ENCODE assay signal across 21 cellular contexts in the genomic region with DNA sequence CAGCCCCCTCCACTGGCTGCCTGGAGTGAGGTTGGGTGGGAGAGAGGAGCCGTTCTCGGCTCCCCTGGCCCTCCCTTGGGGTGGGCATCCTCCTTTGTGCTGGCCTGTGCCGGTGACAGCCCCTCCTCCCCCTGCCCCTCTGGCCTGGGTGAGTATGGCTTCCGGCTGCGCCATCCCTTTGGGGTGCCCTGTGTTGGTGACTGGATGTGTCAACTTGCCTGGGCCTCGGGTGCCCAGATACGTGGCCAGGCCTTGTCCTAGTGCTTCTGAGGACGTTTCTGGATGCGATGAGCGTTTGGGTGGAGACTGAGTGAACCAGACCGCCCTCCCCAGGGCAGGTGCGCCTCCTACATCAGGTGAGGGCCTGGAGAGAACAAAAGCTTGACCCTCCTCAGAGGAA. TPM values are rescaled to one million over a fixed set of nuclear protein-coding genes. Genes with fewer than 3 reads are reported as not detected.
A peak's percentile ranks its signal among the peaks of the same experiment; 100 is the strongest.
DNase-seq lines count a peak whose midpoint lies in the region; ATAC-seq and TF ChIP-seq lines count a peak whose summit lies in the region.
"Had no signal": no experiment of that assay in that cellular context is flagged by ENCODE, and none has a peak within 500 bp of the region (broad histone marks: within the 10 kb centered on the region; RNA-seq: fewer than 3 reads in every experiment).

No MANE protein-coding gene starts in this region.

- H3K9me3 ChIP-seq in left ventricle myocardium inferior (replicated peaks) (no peaks in the 10 kb centered on the region), mammary epithelial cell (replicated peaks; ENCODE audit: insufficient read depth, low read length) (no peaks in the 10 kb centered on the region), mesenchymal stem cell (ENCODE audit: control insufficient read depth, low read length) (no peaks in the 10 kb centered on the region)

- peak overlapping the region; percentile 82 for H2AFZ ChIP-seq in mammary epithelial cell (ENCODE audit: low read depth, low read length)
- no peak overlapping the region for H2AFZ ChIP-seq in mesenchymal stem cell (ENCODE audit: low read depth, low read length)

- no peak for ATAC-seq in Right ventricle myocardium superior (ENCODE audit: poor library complexity)
- ATAC-seq in HG02571 (IDR thresholded peaks at IDR 0.05; ENCODE audit: unreplicated experiment): no peak
- ATAC-seq: HepG2 had no signal

- H3K36me3 ChIP-seq in left ventricle myocardium inferior: no peaks in the 10 kb centered on the region
- no peaks in the 10 kb centered on the region for H3K36me3 ChIP-seq in mammary epithelial cell (ENCODE audit: insufficient read depth, low read length)
- H3K36me3 ChIP-seq in mesenchymal stem cell (ENCODE audit: control insufficient read depth in 1 of 2, insufficient read depth in 2 of 2, low read depth in 1 of 2, low read length in 2 of 2): no peaks in the 10 kb centered on the region

- peaks cover 3% of the 10 kb centered on the region for H3K27me3 ChIP-seq in left ventricle myocardium inferior (ENCODE audit: low read depth)
- no peaks in the 10 kb centered on the region for H3K27me3 ChIP-seq in mammary epithelial cell (ENCODE audit: insufficient read depth, low read length)
- H3K27me3 ChIP-seq in mesenchymal stem cell (ENCODE audit: control insufficient read depth in 1 of 2, insufficient read depth in 1 of 2, low read length in 2 of 2): peaks cover 0 to 23% of the 10 kb centered on the region in 2 experiments

- H3K4me3 ChIP-seq in left ventricle myocardium inferior: no peak overlapping the region
- H3K4me3 ChIP-seq in mammary epithelial cell (replicated peaks in 1 of 3; ENCODE audit: insufficient read depth in 1 of 3, low read depth in 2 of 3, low read length in 3 of 3): no peak overlapping the region
- H3K4me3 ChIP-seq in mesenchymal stem cell (ENCODE audit: insufficient read depth in 1 of 2, low read depth in 1 of 2, low read length in 2 of 2): no peak overlapping the region
- H3K4me3 ChIP-seq: lung, SK-N-MC had no signal

- no peak overlapping the region for H2BK120ac ChIP-seq in mesenchymal stem cell (ENCODE audit: low read depth, low read length)

- H2AK5ac ChIP-seq in mesenchymal stem cell (ENCODE audit: low read length, severe bottlenecking): peak overlapping the region; percentile 71

- CTCF ChIA-PET in mammary epithelial cell (lab: Charles Lee; ENCODE audit: low non-redundant PET): no interaction called here

- DNase-seq in Right ventricle myocardium superior (peak; percentile 31), left ventricle myocardium inferior (no peak), mammary epithelial cell (no peak), mesenchymal stem cell (no peak), superior temporal gyrus (ENCODE audit: extremely low spot score) (no peak), hepatic stellate cell (ENCODE audit: low spot score) (no peak)
- DNase-seq in activated CD4-positive, alpha-beta T cell treated with anti-CD3 and anti-CD28 coated beads for 4 hours: no peak
- DNase-seq: activated CD8-positive, alpha-beta memory T cell treated with anti-CD3 and anti-CD28 coated beads, Interleukin-2, amount 50 U/mL, for 4 hours; COR-L47; cortex of kidney; NCI-H1105 treated with DMSO at 0.1 percent for 48 hours; NCI-H2081; NCI-H446; stimulated activated CD4-positive, alpha-beta T cell treated with anti-CD3 and anti-CD28 coated beads, Interleukin-4, amount 100 ng/mL, for 1 hour; stimulated activated naive CD4-positive, alpha-beta T cell; T-helper 2 cell had no signal

- no peak overlapping the region for H2BK12ac ChIP-seq in mesenchymal stem cell (ENCODE audit: low read length in 2 of 2)

- TF ChIP-seq CTCF in left ventricle myocardium inferior (IDR thresholded peaks at IDR 0.05; ENCODE audit: borderline replicate concordance) (no peak), mammary epithelial cell (conservative IDR thresholded peaks at IDR 0.05 in 1 of 2, IDR thresholded peaks at IDR 0.05 in 1 of 2; ENCODE audit: extremely low read depth in 1 of 2, insufficient read depth in 1 of 2, low read depth in 1 of 2, low read length in 2 of 2) (no peak)

- no peak overlapping the region for H3K18ac ChIP-seq in mesenchymal stem cell (ENCODE audit: low read depth in 1 of 2, low read length in 2 of 2)

- in situ Hi-C loops in mammary epithelial cell (cut with MboI; ENCODE audit: low sequenced_read_pairs in 2 of 2): no loop called here

- peaks cover 10% of the 10 kb centered on the region for H3K4me1 ChIP-seq in left ventricle myocardium inferior
- peaks cover 23% of the 10 kb centered on the region for H3K4me1 ChIP-seq in mammary epithelial cell (ENCODE audit: insufficient read depth, low read length)
- peaks cover 21% of the 10 kb centered on the region for H3K4me1 ChIP-seq in mesenchymal stem cell (ENCODE audit: control insufficient read depth, insufficient read depth, low read depth, low read length)

- 81% methylated on average over 6 of the region's 12 CpGs for WGBS in mammary epithelial cell (ENCODE audit: low coverage, missing lambda C conversion rate)
- WGBS in mesenchymal stem cell: 90% methylated on average over 12 of the region's 12 CpGs

- H4K20me1 ChIP-seq in mammary epithelial cell (ENCODE audit: insufficient read depth, low read length): no peaks in the 10 kb centered on the region

- H3K9ac ChIP-seq in mammary epithelial cell (ENCODE audit: insufficient read depth, low read length) (no peak overlapping the region), mesenchymal stem cell (ENCODE audit: low read length) (no peak overlapping the region)

- no peak overlapping the region for H2BK5ac ChIP-seq in mesenchymal stem cell (ENCODE audit: low read depth, low read length, poor library complexity, severe bottlenecking)

- H3K4me2 ChIP-seq in mammary epithelial cell (ENCODE audit: insufficient read depth, low read depth, low read length) (peak overlapping the region; percentile 59), mesenchymal stem cell (ENCODE audit: low read length, poor library complexity, severe bottlenecking) (no peak overlapping the region)

- peak overlapping the region; percentile 3 for H4K91ac ChIP-seq in mesenchymal stem cell (ENCODE audit: low read length)

- intact Hi-C loops in Right ventricle myocardium superior (cut with DNase I) (no loop called here), left ventricle myocardium inferior (cut with micrococcal nuclease) (no loop called here), mammary epithelial cell (cut with micrococcal nuclease) (loop anchor here (1.0 kb wide), 1 partner anchor 33 kb away; no protein-coding TSS in a partner anchor)

- no peaks in the 10 kb centered on the region for H3K79me2 ChIP-seq in mammary epithelial cell (ENCODE audit: insufficient read depth, low read length)

- BruUV-seq in mammary epithelial cell (replicated peaks; lab: Mats Ljungman, UMichigan): no TSS peak

- no peak overlapping the region for H3K27ac ChIP-seq in left ventricle myocardium inferior (replicated peaks)
- peak overlapping the region; percentile 45 for H3K27ac ChIP-seq in mammary epithelial cell (ENCODE audit: insufficient read depth, low read depth, low read length)
- H3K27ac ChIP-seq in mesenchymal stem cell (ENCODE audit: low read length, poor library complexity, severe bottlenecking): peak overlapping the region; percentile 79
- H3K27ac ChIP-seq: SK-N-MC, VCaP had no signal

- no peak overlapping the region for H4K8ac ChIP-seq in mesenchymal stem cell (ENCODE audit: low read length)

- no peak overlapping the region for H3K4ac ChIP-seq in mesenchymal stem cell (ENCODE audit: low read depth in 1 of 2, low read length in 2 of 2)

- H3K23ac ChIP-seq in mesenchymal stem cell (ENCODE audit: low read length in 2 of 2): no peak overlapping the region

- dilution Hi-C loops in mammary epithelial cell (cut with HindIII; ENCODE audit: low sequenced_read_pairs): loop anchor here (5.0 kb wide), 1 partner anchor 55 kb away; no protein-coding TSS in a partner anchor

- H3K79me1 ChIP-seq in mesenchymal stem cell (replicated peaks; ENCODE audit: low read length, poor library complexity, severe bottlenecking): no peaks in the 10 kb centered on the region

- no peak overlapping the region for H3K14ac ChIP-seq in mesenchymal stem cell (ENCODE audit: low read length in 2 of 2)

- no peak overlapping the region for H2BK15ac ChIP-seq in mesenchymal stem cell (ENCODE audit: low read depth, poor library complexity, severe bottlenecking)

RNA-seq across cellular contexts. Expression of gene PLXNA1, which starts 59.7 kb away (rescaled TPM):
- total RNA-seq in Right ventricle myocardium superior (23.2 TPM), left ventricle myocardium inferior (26.4 TPM), mammary epithelial cell (100 to 1,000 TPM; 104 to 156 TPM)
- 82.4 TPM for polyA plus RNA-seq in mammary epithelial cell
- polyA minus RNA-seq in mammary epithelial cell: 125 TPM
- polyA plus RNA-seq in mesenchymal stem cell (2013, experiment 1 of 2): 51.0 TPM
- polyA plus RNA-seq in mesenchymal stem cell (2013, experiment 2 of 2): 49.9 TPM
